ENCODE assay signal across 1 cellular context in the genomic region with DNA sequence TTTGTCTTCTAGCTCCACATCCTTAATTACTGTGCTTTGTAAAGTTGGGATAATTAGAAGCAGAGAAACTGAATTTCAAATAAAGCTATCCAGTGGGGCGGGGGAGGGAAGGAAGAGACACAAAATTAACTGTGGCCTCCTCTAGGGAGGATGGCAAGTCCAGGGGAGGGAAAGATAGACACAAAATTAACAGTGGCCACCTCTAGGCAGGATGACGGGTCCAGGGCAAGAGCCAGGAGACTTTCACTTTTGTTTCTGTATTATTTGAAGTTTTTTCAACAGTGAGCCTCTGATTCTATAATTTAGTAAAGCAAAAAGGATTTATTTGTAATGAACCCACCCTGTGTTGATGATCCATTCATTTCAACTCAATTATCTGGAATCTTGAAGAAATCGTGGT.
TF ChIP-seq lines count a peak whose summit lies in the region.

No MANE protein-coding gene starts in this region.

TF ChIP-seq in SK-N-SH, 30 proteins besides CTCF, POLR2A, EP300 and RAD21 (continued from another document):
- TF ChIP-seq, protein P1, sequence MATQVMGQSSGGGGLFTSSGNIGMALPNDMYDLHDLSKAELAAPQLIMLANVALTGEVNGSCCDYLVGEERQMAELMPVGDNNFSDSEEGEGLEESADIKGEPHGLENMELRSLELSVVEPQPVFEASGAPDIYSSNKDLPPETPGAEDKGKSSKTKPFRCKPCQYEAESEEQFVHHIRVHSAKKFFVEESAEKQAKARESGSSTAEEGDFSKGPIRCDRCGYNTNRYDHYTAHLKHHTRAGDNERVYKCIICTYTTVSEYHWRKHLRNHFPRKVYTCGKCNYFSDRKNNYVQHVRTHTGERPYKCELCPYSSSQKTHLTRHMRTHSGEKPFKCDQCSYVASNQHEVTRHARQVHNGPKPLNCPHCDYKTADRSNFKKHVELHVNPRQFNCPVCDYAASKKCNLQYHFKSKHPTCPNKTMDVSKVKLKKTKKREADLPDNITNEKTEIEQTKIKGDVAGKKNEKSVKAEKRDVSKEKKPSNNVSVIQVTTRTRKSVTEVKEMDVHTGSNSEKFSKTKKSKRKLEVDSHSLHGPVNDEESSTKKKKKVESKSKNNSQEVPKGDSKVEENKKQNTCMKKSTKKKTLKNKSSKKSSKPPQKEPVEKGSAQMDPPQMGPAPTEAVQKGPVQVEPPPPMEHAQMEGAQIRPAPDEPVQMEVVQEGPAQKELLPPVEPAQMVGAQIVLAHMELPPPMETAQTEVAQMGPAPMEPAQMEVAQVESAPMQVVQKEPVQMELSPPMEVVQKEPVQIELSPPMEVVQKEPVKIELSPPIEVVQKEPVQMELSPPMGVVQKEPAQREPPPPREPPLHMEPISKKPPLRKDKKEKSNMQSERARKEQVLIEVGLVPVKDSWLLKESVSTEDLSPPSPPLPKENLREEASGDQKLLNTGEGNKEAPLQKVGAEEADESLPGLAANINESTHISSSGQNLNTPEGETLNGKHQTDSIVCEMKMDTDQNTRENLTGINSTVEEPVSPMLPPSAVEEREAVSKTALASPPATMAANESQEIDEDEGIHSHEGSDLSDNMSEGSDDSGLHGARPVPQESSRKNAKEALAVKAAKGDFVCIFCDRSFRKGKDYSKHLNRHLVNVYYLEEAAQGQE (IDR thresholded peaks at IDR 0.05; ENCODE audit: low read depth, low read length), result no peak
- TF ChIP-seq, protein P2, sequence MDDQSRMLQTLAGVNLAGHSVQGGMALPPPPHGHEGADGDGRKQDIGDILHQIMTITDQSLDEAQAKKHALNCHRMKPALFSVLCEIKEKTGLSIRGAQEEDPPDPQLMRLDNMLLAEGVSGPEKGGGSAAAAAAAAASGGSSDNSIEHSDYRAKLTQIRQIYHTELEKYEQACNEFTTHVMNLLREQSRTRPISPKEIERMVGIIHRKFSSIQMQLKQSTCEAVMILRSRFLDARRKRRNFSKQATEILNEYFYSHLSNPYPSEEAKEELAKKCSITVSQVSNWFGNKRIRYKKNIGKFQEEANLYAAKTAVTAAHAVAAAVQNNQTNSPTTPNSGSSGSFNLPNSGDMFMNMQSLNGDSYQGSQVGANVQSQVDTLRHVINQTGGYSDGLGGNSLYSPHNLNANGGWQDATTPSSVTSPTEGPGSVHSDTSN (IDR thresholded peaks at IDR 0.05), result no peak
- no peak for TF ChIP-seq GATA2 (CRISPR knock-in tag; IDR thresholded peaks at IDR 0.05)
